ENCODE assay signal across 11 cellular contexts in the genomic region with DNA sequence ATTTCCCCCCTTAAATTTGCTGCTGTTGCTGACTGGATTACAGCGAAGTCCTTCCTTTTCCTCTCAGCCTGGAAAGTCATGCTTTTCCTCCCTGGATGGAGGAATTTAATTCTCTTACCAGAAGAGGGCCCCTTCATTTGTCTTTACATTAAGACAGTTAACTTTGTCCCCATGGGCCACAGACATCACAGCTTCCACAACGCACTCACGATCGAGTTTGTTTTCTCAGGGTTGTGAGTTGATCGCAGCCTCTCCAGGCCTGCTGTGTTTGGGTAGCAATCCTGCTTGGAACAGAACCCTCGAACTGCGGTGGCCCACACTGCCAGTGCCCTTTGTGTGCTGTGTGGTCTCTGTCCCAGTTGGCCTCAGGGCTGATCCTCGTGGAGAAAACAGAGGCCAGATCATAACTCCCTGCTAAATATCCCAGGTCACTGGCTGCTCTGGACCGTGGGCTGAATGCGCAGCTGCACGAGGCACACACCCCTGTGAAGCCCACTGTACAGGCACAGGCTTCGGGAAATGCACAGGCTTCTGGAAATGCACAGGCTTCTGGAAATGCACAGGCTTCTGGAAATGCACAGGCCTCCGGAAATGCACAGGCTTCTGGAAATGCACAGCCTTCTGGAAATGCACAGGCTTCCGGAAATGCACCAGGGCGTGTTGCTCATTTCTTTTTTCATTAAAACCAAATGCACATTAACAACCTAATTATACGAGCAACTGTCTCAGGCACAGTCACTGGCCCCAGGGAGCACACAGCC. TPM values are rescaled to one million over a fixed set of nuclear protein-coding genes. Genes with fewer than 3 reads are reported as not detected.
DNase-seq lines count a peak whose midpoint lies in the region; ATAC-seq and TF ChIP-seq lines count a peak whose summit lies in the region.
"Had no signal": no experiment of that assay in that cellular context is flagged by ENCODE, and none has a peak within 500 bp of the region (broad histone marks: within the 10 kb centered on the region; RNA-seq: fewer than 3 reads in every experiment).

No MANE protein-coding gene starts in this region.

- H3K9ac ChIP-seq in colonic mucosa (ENCODE audit: low read depth in 2 of 2, low read length in 2 of 2) = no peak overlapping the region

- CTCF ChIA-PET in A673 (lab: Charles Lee) (no interaction called here), activated B cell treated with CpG ODN at 0.5 μM for 24 hours (lab: Charles Lee) (no interaction called here)

- POLR2A ChIA-PET in A673 (lab: Charles Lee; ENCODE audit: low non-redundant PET) (no interaction called here), activated B cell treated with CpG ODN at 0.5 μM for 24 hours (lab: Charles Lee) (no interaction called here)

- H3K27ac ChIP-seq in A673 (ENCODE audit: low read depth, low read length, poor library complexity, severe bottlenecking) (peak overlapping the region; percentile 68), colonic mucosa (no peak overlapping the region)
- H3K27ac ChIP-seq: lower lobe of right lung had no signal

- H3K36me3 ChIP-seq in A673 (ENCODE audit: insufficient read depth, low read length, poor library complexity, severe bottlenecking) = peaks cover 4% of the 10 kb centered on the region
- H3K36me3 ChIP-seq in colonic mucosa = no peaks in the 10 kb centered on the region
- H3K36me3 ChIP-seq: lower lobe of right lung had no signal

- in situ Hi-C loops in KBM-7 (cut with MboI; ENCODE audit: low pct_unique_long_range_greater_than_20kb, low sequenced_read_pairs) = no loop called here

- H3K27me3 ChIP-seq in A673 (replicated peaks; ENCODE audit: insufficient read depth, low read depth, low read length, poor library complexity) (no peaks in the 10 kb centered on the region), colonic mucosa (no peaks in the 10 kb centered on the region)

- peaks cover 6% of the 10 kb centered on the region for H3K27me3 Mint-ChIP-seq in activated B cell treated with CpG ODN at 0.5 μM for 24 hours

- intact Hi-C loops in A673 (cut with micrococcal nuclease; ENCODE audit: unreplicated experiment) (no loop called here), activated B cell treated with CpG ODN at 0.5 μM for 24 hours (cut with micrococcal nuclease) (loop anchor here (5.0 to 10.0 kb wide), 5 partner anchors 510 to 972 kb away; a partner anchor contains a TSS), colonic mucosa (cut with DNase I) (no loop called here)

- peak; percentile 37 for TF ChIP-seq CTCF in A673 (conservative IDR thresholded peaks at IDR 0.05; ENCODE audit: low read depth, low read length)
- TF ChIP-seq CTCF in activated B cell treated with CpG ODN at 0.5 μM for 24 hours (IDR thresholded peaks at IDR 0.05) = no peak
- no peak for TF ChIP-seq CTCF in colonic mucosa (IDR thresholded peaks at IDR 0.05)

- H3K9me3 ChIP-seq in A673 (ENCODE audit: low read depth, low read length, poor library complexity, severe bottlenecking) = no peaks in the 10 kb centered on the region
- H3K9me3 ChIP-seq in colonic mucosa = no peaks in the 10 kb centered on the region
- H3K9me3 ChIP-seq: lower lobe of right lung had no signal

- no peak overlapping the region for H3K27ac Mint-ChIP-seq in activated B cell treated with CpG ODN at 0.5 μM for 24 hours

- BruUV-seq in A673 (replicated peaks; lab: Mats Ljungman, UMichigan) = no TSS peak

- peaks cover 23% of the 10 kb centered on the region for H3K4me1 Mint-ChIP-seq in activated B cell treated with CpG ODN at 0.5 μM for 24 hours

- no peaks in the 10 kb centered on the region for H3K9me3 Mint-ChIP-seq in activated B cell treated with CpG ODN at 0.5 μM for 24 hours

- DNase-seq in A673 (ENCODE audit: low spot score) = peak; percentile 45
- DNase-seq in DMS114 treated with DMSO at 0.1 percent for 48 hours (lab: John Stamatoyannopoulos, UW; ENCODE audit: unreplicated experiment) = peak; percentile 11
- DNase-seq in activated B cell treated with CpG ODN at 0.5 μM for 24 hours = no peak
- DNase-seq in mesenteric fat pad (ENCODE audit: low spot score) = peak; percentile 82
- no peak for DNase-seq in KBM-7
- no peak for DNase-seq in NCI-H1694 (lab: John Stamatoyannopoulos, UW)
- no peak for DNase-seq in colonic mucosa
- DNase-seq in NCI-H2196 (lab: John Stamatoyannopoulos, UW; ENCODE audit: unreplicated experiment) = no peak
- DNase-seq: COR-L47, lower lobe of right lung, NCI-H1436 treated with DMSO at 0.1 percent for 48 hours had no signal

- peaks cover 13% of the 10 kb centered on the region for H3K36me3 Mint-ChIP-seq in activated B cell treated with CpG ODN at 0.5 μM for 24 hours (ENCODE audit: low read depth)

- peaks cover 19% of the 10 kb centered on the region for H3K4me1 ChIP-seq in A673 (ENCODE audit: insufficient read depth, low read length, poor library complexity, severe bottlenecking)
- peaks cover 4% of the 10 kb centered on the region for H3K4me1 ChIP-seq in colonic mucosa

- H3K4me3 ChIP-seq in A673 (ENCODE audit: low read depth, low read length, poor library complexity, severe bottlenecking) = no peak overlapping the region
- no peak overlapping the region for H3K4me3 ChIP-seq in colonic mucosa
- H3K4me3 ChIP-seq: lower lobe of right lung had no signal

- peak overlapping the region; percentile 39 for H3K4me3 Mint-ChIP-seq in activated B cell treated with CpG ODN at 0.5 μM for 24 hours

- ATAC-seq in activated B cell treated with CpG ODN at 0.5 μM for 24 hours (ENCODE audit: low read depth) = no peak
- ATAC-seq: lower lobe of right lung had no signal

RNA-seq across cellular contexts. Expression of a gene that starts 2.2 kb away (rescaled TPM):
- total RNA-seq in A673 (2021) = 314 and 316 TPM in 2 replicates
- total RNA-seq in activated B cell treated with CpG ODN at 0.5 μM for 24 hours = 109 and 119 TPM in 2 replicates
- total RNA-seq in mesenteric fat pad = 157 TPM
- 100 to 1,000 TPM; 180 to 347 TPM for total RNA-seq in colonic mucosa

Comparison
In these comparisons a context has a peak if more than half of its experiments do, and no peak if none do; other contexts are left out.
1. DNase-seq: peak in A673 (single experiment), DMS114 treated with DMSO at 0.1 percent for 48 hours (single experiment) and mesenteric fat pad (single experiment); none in activated B cell treated with CpG ODN at 0.5 μM for 24 hours (single experiment), KBM-7 (single experiment), NCI-H1694 (single experiment), colonic mucosa (single experiment) and NCI-H2196 (single experiment).